Comparison of ENCODE assay signal across 34 cellular contexts in the genomic region with DNA sequence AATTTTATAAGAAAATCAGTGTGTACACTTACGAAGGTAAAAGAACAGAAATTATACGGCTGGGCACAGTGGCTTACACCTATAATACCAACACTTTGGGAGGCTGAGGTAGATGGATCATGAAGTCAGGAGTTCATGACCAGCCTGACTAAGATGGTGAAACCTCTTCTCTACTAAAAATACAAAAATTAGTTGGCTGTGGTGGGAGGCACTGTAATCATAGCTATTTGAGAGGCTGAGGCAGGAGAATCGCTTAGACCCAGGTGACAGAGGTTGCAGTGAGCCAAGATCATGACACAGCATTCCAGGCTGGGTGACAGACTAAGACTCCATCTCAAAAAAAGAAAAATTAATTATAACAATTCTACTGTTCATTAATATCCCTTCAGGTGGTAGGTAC.
"Had no signal": no experiment of that assay in that cellular context is flagged by ENCODE, and none has a peak within 500 bp of the region (broad histone marks: within the 10 kb centered on the region; RNA-seq: fewer than 3 reads in every experiment).

No MANE protein-coding gene starts in this region.

- H3K4me1 Mint-ChIP-seq: activated B cell treated with CpG ODN at 0.5 μM for 24 hours; activated naive CD4-positive, alpha-beta T cell treated with anti-CD3 and anti-CD28 coated beads, Interleukin-2, amount 50 U/mL, for 24 hours; activated naive CD8-positive, alpha-beta T cell treated with anti-CD3 and anti-CD28 coated beads, Interleukin-2, amount 10 ng/mL, durations not matched to agents 7 days and 5 days; brain; T-helper 17 cell had no signal

- H3K27ac ChIP-seq: ascending aorta, breast epithelium, cardiac muscle cell, colonic mucosa, dorsolateral prefrontal cortex, esophagus muscularis mucosa, foreskin keratinocyte, gastrocnemius medialis, heart right ventricle, hepatocyte, WERI-Rb-1 had no signal

- H3K27ac Mint-ChIP-seq: activated B cell treated with CpG ODN at 0.5 μM for 24 hours; activated CD4-positive, alpha-beta memory T cell treated with anti-CD3 and anti-CD28 coated beads for 36 hours; activated CD8-positive, alpha-beta memory T cell treated with anti-CD3 and anti-CD28 coated beads, Interleukin-2, amount 10 ng/mL, durations not matched to agents 7 days and 5 days; activated CD8-positive, alpha-beta T cell treated with anti-CD3 and anti-CD28 coated beads, Interleukin-2, amount 10 ng/mL, durations not matched to agents 7 days and 5 days; activated naive CD4-positive, alpha-beta T cell treated with anti-CD3 and anti-CD28 coated beads, Interleukin-2, amount 50 U/mL, for 24 hours; activated naive CD8-positive, alpha-beta T cell treated with anti-CD3 and anti-CD28 coated beads, Interleukin-2, amount 10 ng/mL, durations not matched to agents 7 days and 5 days; activated T-cell treated with anti-CD3 and anti-CD28 coated beads, Interleukin-2, amount 50 U/mL, for 24 hours; activated T-cell treated with anti-CD3 and anti-CD28 coated beads, Interleukin-2, amount 50 U/mL, for 72 hours; brain; T-helper 17 cell; T-helper 2 cell treated with Interferon-gamma antibody and Interleukin-4, amounts not matched to agents 5 μg/mL and 100 μg/mL, for 36 hours had no signal

- DNase-seq: activated B cell treated with CpG ODN at 0.5 μM for 24 hours; activated CD4-positive, alpha-beta memory T cell treated with anti-CD3 and anti-CD28 coated beads for 36 hours; activated CD4-positive, alpha-beta T cell treated with anti-CD3 and anti-CD28 coated beads, Interleukin-2, amount 50 U/mL, for 1 hour; activated CD8-positive, alpha-beta memory T cell treated with anti-CD3 and anti-CD28 coated beads, Interleukin-2, amount 10 ng/mL, durations not matched to agents 7 days and 5 days; activated CD8-positive, alpha-beta memory T cell treated with anti-CD3 and anti-CD28 coated beads, Interleukin-2, amount 50 U/mL, for 4 hours; activated CD8-positive, alpha-beta T cell treated with anti-CD3 and anti-CD28 coated beads, Interleukin-2, amount 10 ng/mL, durations not matched to agents 7 days and 5 days; activated effector memory CD4-positive, alpha-beta T cell treated with Interleukin-2 at 50 U/mL for 16 hours; activated gamma-delta T cell treated with Interleukin-2 at 50 U/mL for 16 hours; activated naive CD4-positive, alpha-beta T cell treated with Interleukin-2 at 50 U/mL for 16 hours; activated naive CD8-positive, alpha-beta T cell treated with anti-CD3 and anti-CD28 coated beads, Interleukin-2, amount 10 ng/mL, durations not matched to agents 7 days and 5 days; activated T-cell treated with anti-CD3 and anti-CD28 coated beads, Interleukin-2, amount 50 U/mL, for 24 hours; activated T-cell treated with anti-CD3 and anti-CD28 coated beads, Interleukin-2, amount 50 U/mL, for 72 hours; central memory CD4-positive, alpha-beta T cell; cerebellar nuclear complex; colonic mucosa; dorsolateral prefrontal cortex; effector memory CD4-positive, alpha-beta T cell; erythroblast; foreskin keratinocyte; gastrocnemius medialis; heart right ventricle; T-helper 1 cell; T-helper 17 cell; T1000; WERI-Rb-1 had no signal

- H3K27me3 ChIP-seq: ascending aorta, breast epithelium, cardiac muscle cell, colonic mucosa, dorsolateral prefrontal cortex, esophagus muscularis mucosa, foreskin keratinocyte, gastrocnemius medialis, heart right ventricle, hepatocyte had no signal

- H3K4me2 ChIP-seq: hepatocyte had no signal

- H2AFZ ChIP-seq: hepatocyte had no signal

- H3K4me3 ChIP-seq: ascending aorta, breast epithelium, cardiac muscle cell, colonic mucosa, dorsolateral prefrontal cortex, esophagus muscularis mucosa, gastrocnemius medialis, heart right ventricle, hepatocyte had no signal

- H3K4me3 Mint-ChIP-seq: activated B cell treated with CpG ODN at 0.5 μM for 24 hours; activated CD4-positive, alpha-beta memory T cell treated with anti-CD3 and anti-CD28 coated beads for 36 hours; activated CD8-positive, alpha-beta memory T cell treated with anti-CD3 and anti-CD28 coated beads, Interleukin-2, amount 10 ng/mL, durations not matched to agents 7 days and 5 days; activated CD8-positive, alpha-beta T cell treated with anti-CD3 and anti-CD28 coated beads, Interleukin-2, amount 10 ng/mL, durations not matched to agents 7 days and 5 days; activated naive CD4-positive, alpha-beta T cell treated with anti-CD3 and anti-CD28 coated beads, Interleukin-2, amount 50 U/mL, for 24 hours; activated naive CD8-positive, alpha-beta T cell treated with anti-CD3 and anti-CD28 coated beads, Interleukin-2, amount 10 ng/mL, durations not matched to agents 7 days and 5 days; activated T-cell treated with anti-CD3 and anti-CD28 coated beads, Interleukin-2, amount 50 U/mL, for 24 hours; activated T-cell treated with anti-CD3 and anti-CD28 coated beads, Interleukin-2, amount 50 U/mL, for 72 hours; brain; T-helper 17 cell; T-helper 2 cell treated with Interferon-gamma antibody and Interleukin-4, amounts not matched to agents 5 μg/mL and 100 μg/mL, for 36 hours had no signal

- H3K9me3 ChIP-seq: ascending aorta, breast epithelium, colonic mucosa, esophagus muscularis mucosa, gastrocnemius medialis had no signal

- H3K36me3 ChIP-seq: ascending aorta, breast epithelium, cardiac muscle cell, colonic mucosa, gastrocnemius medialis, WERI-Rb-1 had no signal

- H3K4me1 ChIP-seq: ascending aorta, breast epithelium, colonic mucosa, esophagus muscularis mucosa, foreskin keratinocyte, gastrocnemius medialis, heart right ventricle had no signal

- H3K27me3 Mint-ChIP-seq: activated B cell treated with CpG ODN at 0.5 μM for 24 hours; activated CD4-positive, alpha-beta memory T cell treated with anti-CD3 and anti-CD28 coated beads for 36 hours; activated CD8-positive, alpha-beta memory T cell treated with anti-CD3 and anti-CD28 coated beads, Interleukin-2, amount 10 ng/mL, durations not matched to agents 7 days and 5 days; activated naive CD4-positive, alpha-beta T cell treated with anti-CD3 and anti-CD28 coated beads, Interleukin-2, amount 50 U/mL, for 24 hours; activated naive CD8-positive, alpha-beta T cell treated with anti-CD3 and anti-CD28 coated beads, Interleukin-2, amount 10 ng/mL, durations not matched to agents 7 days and 5 days; activated T-cell treated with anti-CD3 and anti-CD28 coated beads, Interleukin-2, amount 50 U/mL, for 24 hours; brain; T-helper 17 cell had no signal

- ATAC-seq: activated CD4-positive, CD25-positive, alpha-beta regulatory T cell treated with anti-CD3 and anti-CD28 coated beads, Interleukin-2, amount 50 U/mL, for 24 hours; activated CD8-positive, alpha-beta memory T cell treated with anti-CD3 and anti-CD28 coated beads, Interleukin-2, amount 10 ng/mL, durations not matched to agents 7 days and 5 days; activated CD8-positive, alpha-beta T cell treated with anti-CD3 and anti-CD28 coated beads, Interleukin-2, amount 10 ng/mL, durations not matched to agents 7 days and 5 days; foreskin keratinocyte; gastrocnemius medialis; heart right ventricle; T-helper 17 cell had no signal
